Comparison of ENCODE assay signal across 12 cellular contexts in the genomic region with DNA sequence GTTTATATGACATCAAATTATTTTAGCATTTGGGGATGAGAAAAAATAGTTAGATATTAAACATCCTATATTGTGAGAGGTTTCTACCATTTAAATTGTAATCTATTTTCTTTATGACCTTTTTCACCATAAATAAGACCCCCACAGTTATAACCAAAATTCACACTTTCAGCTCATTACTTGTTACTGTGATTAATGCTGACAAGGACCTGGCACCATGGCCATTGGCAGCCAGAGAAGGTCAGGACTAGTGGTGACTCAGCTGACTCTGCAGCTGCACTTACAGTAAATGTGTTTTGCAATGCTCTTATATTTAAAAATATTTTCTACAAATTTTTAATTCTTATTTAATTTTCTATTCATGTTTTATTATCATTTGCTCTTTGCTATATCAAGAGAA.
A peak's percentile ranks its signal among the peaks of the same experiment; 100 is the strongest.
DNase-seq lines count a peak whose midpoint lies in the region; ATAC-seq and TF ChIP-seq lines count a peak whose summit lies in the region.
"Had no signal": no experiment of that assay in that cellular context is flagged by ENCODE, and none has a peak within 500 bp of the region (broad histone marks: within the 10 kb centered on the region; RNA-seq: fewer than 3 reads in every experiment).

No MANE protein-coding gene starts in this region.

- no peak overlapping the region for H3K27ac Mint-ChIP-seq in activated CD8-positive, alpha-beta memory T cell treated with anti-CD3 and anti-CD28 coated beads, Interleukin-2, amount 10 ng/mL, durations not matched to agents 7 days and 5 days
- H3K27ac Mint-ChIP-seq in mesothelial cell of epicardium: no peak overlapping the region
- H3K27ac Mint-ChIP-seq: activated naive CD4-positive, alpha-beta T cell treated with anti-CD3 and anti-CD28 coated beads for 36 hours; naive thymus-derived CD8-positive, alpha-beta T cell had no signal

- H3K27me3 Mint-ChIP-seq in activated CD8-positive, alpha-beta memory T cell treated with anti-CD3 and anti-CD28 coated beads, Interleukin-2, amount 10 ng/mL, durations not matched to agents 7 days and 5 days: no peaks in the 10 kb centered on the region
- H3K27me3 Mint-ChIP-seq in mesothelial cell of epicardium (ENCODE audit: low read depth): no peaks in the 10 kb centered on the region
- H3K27me3 Mint-ChIP-seq: naive thymus-derived CD8-positive, alpha-beta T cell had no signal

- H3K36me3 Mint-ChIP-seq in activated CD8-positive, alpha-beta memory T cell treated with anti-CD3 and anti-CD28 coated beads, Interleukin-2, amount 10 ng/mL, durations not matched to agents 7 days and 5 days: no peaks in the 10 kb centered on the region
- peaks cover under 1% of the 10 kb centered on the region for H3K36me3 Mint-ChIP-seq in mesothelial cell of epicardium
- H3K36me3 Mint-ChIP-seq: naive thymus-derived CD8-positive, alpha-beta T cell had no signal

- CTCF ChIA-PET in activated CD8-positive, alpha-beta memory T cell treated with anti-CD3 and anti-CD28 coated beads, Interleukin-2, amount 10 ng/mL, durations not matched to agents 7 days and 5 days (lab: Charles Lee): no interaction called here

- ATAC-seq in activated CD8-positive, alpha-beta memory T cell treated with anti-CD3 and anti-CD28 coated beads, Interleukin-2, amount 10 ng/mL, durations not matched to agents 7 days and 5 days: no peak
- ATAC-seq: foreskin keratinocyte; naive thymus-derived CD8-positive, alpha-beta T cell had no signal

- H3K36me3 ChIP-seq in adipocyte (ENCODE audit: control insufficient read depth, insufficient read depth, low read length, severe bottlenecking): no peaks in the 10 kb centered on the region

- peaks cover 8% of the 10 kb centered on the region for H3K4me1 Mint-ChIP-seq in activated CD8-positive, alpha-beta memory T cell treated with anti-CD3 and anti-CD28 coated beads, Interleukin-2, amount 10 ng/mL, durations not matched to agents 7 days and 5 days
- peaks cover 3% of the 10 kb centered on the region for H3K4me1 Mint-ChIP-seq in mesothelial cell of epicardium
- H3K4me1 Mint-ChIP-seq: naive thymus-derived CD8-positive, alpha-beta T cell had no signal

- H3K9ac ChIP-seq in adipocyte (ENCODE audit: low read length): peak overlapping the region; percentile 71

- in situ Hi-C loops in G401 (cut with HindIII; ENCODE audit: low sequenced_read_pairs): no loop called here

- no peaks in the 10 kb centered on the region for H3K27me3 ChIP-seq in adipocyte (replicated peaks; ENCODE audit: control insufficient read depth, insufficient read depth, low read length)
- H3K27me3 ChIP-seq: foreskin keratinocyte had no signal

- peaks cover 45% of the 10 kb centered on the region for H3K4me1 ChIP-seq in adipocyte (ENCODE audit: control insufficient read depth, insufficient read depth, low read length)
- H3K4me1 ChIP-seq: foreskin keratinocyte had no signal

- no peak for TF ChIP-seq CTCF in retinal pigment epithelial cell (conservative IDR thresholded peaks at IDR 0.05; ENCODE audit: low read depth, low read length)
- TF ChIP-seq CTCF in mesothelial cell of epicardium (IDR thresholded peaks at IDR 0.05; ENCODE audit: unreplicated experiment): no peak

- peak overlapping the region; percentile 12 for H3K4me3 ChIP-seq in adipocyte (ENCODE audit: low read length)
- no peak overlapping the region for H3K4me3 ChIP-seq in retinal pigment epithelial cell (ENCODE audit: low read length)

- no peak overlapping the region for H3K4me3 Mint-ChIP-seq in activated CD8-positive, alpha-beta memory T cell treated with anti-CD3 and anti-CD28 coated beads, Interleukin-2, amount 10 ng/mL, durations not matched to agents 7 days and 5 days
- H3K4me3 Mint-ChIP-seq in mesothelial cell of epicardium: no peak overlapping the region
- H3K4me3 Mint-ChIP-seq: activated naive CD4-positive, alpha-beta T cell treated with anti-CD3 and anti-CD28 coated beads for 36 hours; naive thymus-derived CD8-positive, alpha-beta T cell had no signal

- peak; percentile 57 for DNase-seq in G401 (ENCODE audit: low spot score)
- peak; percentile 83 for DNase-seq in adipocyte (ENCODE audit: low read depth)
- DNase-seq in glomerular visceral epithelial cell (ENCODE audit: extremely low spot score): peak; percentile 44
- DNase-seq in retinal pigment epithelial cell (ENCODE audit: low read depth): peak; percentile 63
- no peak for DNase-seq in SW 1271 (lab: John Stamatoyannopoulos, UW)
- no peak for DNase-seq in activated CD8-positive, alpha-beta memory T cell treated with anti-CD3 and anti-CD28 coated beads, Interleukin-2, amount 10 ng/mL, durations not matched to agents 7 days and 5 days
- DNase-seq in mesothelial cell of epicardium (ENCODE audit: low spot score in 2 of 2, unreplicated experiment in 2 of 2): no peak
- DNase-seq in RPMI8226: no peak
- DNase-seq: activated naive CD4-positive, alpha-beta T cell treated with anti-CD3 and anti-CD28 coated beads for 36 hours; naive thymus-derived CD8-positive, alpha-beta T cell; NCI-H526 had no signal

- no peaks in the 10 kb centered on the region for H3K9me3 ChIP-seq in adipocyte (ENCODE audit: control insufficient read depth, low read length)

- H3K9me3 Mint-ChIP-seq in activated CD8-positive, alpha-beta memory T cell treated with anti-CD3 and anti-CD28 coated beads, Interleukin-2, amount 10 ng/mL, durations not matched to agents 7 days and 5 days (ENCODE audit: low read depth): no peaks in the 10 kb centered on the region
- peaks cover 2% of the 10 kb centered on the region for H3K9me3 Mint-ChIP-seq in mesothelial cell of epicardium
- H3K9me3 Mint-ChIP-seq: activated naive CD4-positive, alpha-beta T cell treated with anti-CD3 and anti-CD28 coated beads for 36 hours; naive thymus-derived CD8-positive, alpha-beta T cell had no signal

Comparison
In these comparisons a context has a peak if more than half of its experiments do, and no peak if none do; other contexts are left out.
1. DNase-seq: peak in G401 (single experiment), adipocyte (single experiment), glomerular visceral epithelial cell (single experiment) and retinal pigment epithelial cell (single experiment); none in SW 1271 (0 of 2), activated CD8-positive, alpha-beta memory T cell treated with anti-CD3 and anti-CD28 coated beads, Interleukin-2, amount 10 ng/mL, durations not matched to agents 7 days and 5 days (single experiment), mesothelial cell of epicardium (0 of 2) and RPMI8226 (single experiment).